1 cellular context compared by ENCODE assay signal in the genomic region with DNA sequence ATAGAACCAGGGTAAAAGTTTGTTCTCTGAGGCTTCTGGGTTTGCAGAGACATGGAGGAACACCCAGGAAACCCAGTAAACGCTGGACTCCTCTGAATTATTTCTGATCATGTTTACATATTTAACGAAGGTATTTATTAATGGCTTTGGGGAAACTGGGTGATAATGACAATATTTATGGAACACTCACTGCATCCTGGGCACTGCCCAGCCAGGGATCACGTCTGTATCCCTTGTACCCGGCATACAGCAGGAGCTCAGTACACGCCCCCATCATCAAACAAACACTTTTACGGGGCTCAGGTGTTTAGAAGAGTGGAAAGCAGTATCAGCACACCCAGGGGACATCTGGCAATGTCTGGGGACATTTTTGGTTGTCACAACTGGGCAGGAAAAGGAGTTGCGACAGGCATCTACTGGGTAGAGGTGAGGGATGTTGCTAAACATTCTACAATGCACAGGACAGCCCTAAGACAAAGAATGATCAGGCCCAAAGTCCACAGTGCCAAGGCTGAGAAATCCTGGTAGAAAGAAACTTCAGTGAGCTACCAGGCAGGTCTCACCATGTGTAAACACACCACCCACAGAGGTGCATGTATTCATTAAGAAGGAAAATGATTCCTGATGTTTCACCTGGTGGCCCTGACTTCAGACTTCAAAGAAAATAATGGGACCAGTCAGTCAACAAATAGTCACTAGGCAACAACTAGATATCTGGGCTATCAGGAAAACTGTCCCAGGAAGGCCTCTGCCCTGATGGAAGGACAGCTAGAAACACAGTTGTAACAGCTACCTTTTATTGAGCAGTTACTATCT.
TF ChIP-seq lines count a peak whose summit lies in the region.

No MANE protein-coding gene starts in this region.

TF ChIP-seq in HepG2, 621 proteins besides CTCF, POLR2A, EP300 and RAD21 (continued from another document and continues in another):
- TF ChIP-seq, protein P1, sequence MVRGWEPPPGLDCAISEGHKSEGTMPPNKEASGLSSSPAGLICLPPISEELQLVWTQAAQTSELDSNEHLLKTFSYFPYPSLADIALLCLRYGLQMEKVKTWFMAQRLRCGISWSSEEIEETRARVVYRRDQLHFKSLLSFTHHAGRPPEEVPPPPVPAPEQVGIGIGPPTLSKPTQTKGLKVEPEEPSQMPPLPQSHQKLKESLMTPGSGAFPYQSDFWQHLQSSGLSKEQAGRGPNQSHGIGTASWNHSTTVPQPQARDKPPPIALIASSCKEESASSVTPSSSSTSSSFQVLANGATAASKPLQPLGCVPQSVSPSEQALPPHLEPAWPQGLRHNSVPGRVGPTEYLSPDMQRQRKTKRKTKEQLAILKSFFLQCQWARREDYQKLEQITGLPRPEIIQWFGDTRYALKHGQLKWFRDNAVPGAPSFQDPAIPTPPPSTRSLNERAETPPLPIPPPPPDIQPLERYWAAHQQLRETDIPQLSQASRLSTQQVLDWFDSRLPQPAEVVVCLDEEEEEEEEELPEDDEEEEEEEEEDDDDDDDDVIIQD (CRISPR knock-in tag; IDR thresholded peaks at IDR 0.05; ENCODE audit: low read depth): no peak; the same call in 1 of the 2 replicates
- TF ChIP-seq RCOR2 (CRISPR knock-in tag; IDR thresholded peaks at IDR 0.05) (peak; percentile 88), ZNF3 (CRISPR knock-in tag; IDR thresholded peaks at IDR 0.05) (peak; percentile 64; the same call in 1 of the 2 replicates), ZNF816 (CRISPR knock-in tag; IDR thresholded peaks at IDR 0.05; ENCODE audit: borderline replicate concordance) (no peak), FOXK2 (IDR thresholded peaks at IDR 0.05) (peak; percentile 89; the same call in 1 of the 2 replicates), SRSF4 (IDR thresholded peaks at IDR 0.05; ENCODE audit: low read depth, low read length, poor library complexity, severe bottlenecking) (no peak), ZNF446 (CRISPR knock-in tag; IDR thresholded peaks at IDR 0.05) (no peak), JUNB (CRISPR knock-in tag; IDR thresholded peaks at IDR 0.05; ENCODE audit: borderline replicate concordance) (no peak), CHCHD3 (CRISPR knock-in tag; IDR thresholded peaks at IDR 0.05) (no peak), PHF20 (CRISPR knock-in tag; IDR thresholded peaks at IDR 0.05) (no peak), HIVEP1 (CRISPR knock-in tag; IDR thresholded peaks at IDR 0.05) (no peak), ATM (IDR thresholded peaks at IDR 0.05; ENCODE audit: borderline replicate concordance) (no peak), ZNF781 (CRISPR knock-in tag; IDR thresholded peaks at IDR 0.05; ENCODE audit: borderline replicate concordance, not compliant biosample characterization) (no peak), RBFOX2 (IDR thresholded peaks at IDR 0.05; ENCODE audit: low read depth, low read length) (no peak), ELF4 (CRISPR knock-in tag; IDR thresholded peaks at IDR 0.05; ENCODE audit: borderline replicate concordance) (no peak), ZNF441 (CRISPR knock-in tag; IDR thresholded peaks at IDR 0.05; ENCODE audit: borderline replicate concordance) (no peak), KDM3A (CRISPR knock-in tag; IDR thresholded peaks at IDR 0.05; ENCODE audit: low read depth) (no peak), BORCS8-MEF2B (CRISPR knock-in tag; IDR thresholded peaks at IDR 0.05) (0 out of 2 replicates have a peak, but pooled peaks have one; percentile 60), ZNF274 (CRISPR knock-in tag; IDR thresholded peaks at IDR 0.05) (no peak), ZSCAN31 (CRISPR knock-in tag; IDR thresholded peaks at IDR 0.05; ENCODE audit: low read depth) (peak; percentile 77; the same call in 1 of the 2 replicates), PITX1 (CRISPR knock-in tag; IDR thresholded peaks at IDR 0.05) (no peak), AGO2 (optimal IDR thresholded peaks at IDR 0.05; ENCODE audit: low read depth, low read length) (no peak), ZNF605 (CRISPR knock-in tag; IDR thresholded peaks at IDR 0.05) (peak; percentile 72), ZNF235 (CRISPR knock-in tag; IDR thresholded peaks at IDR 0.05; ENCODE audit: borderline replicate concordance) (no peak), MED8 (CRISPR knock-in tag; IDR thresholded peaks at IDR 0.05; ENCODE audit: insufficient replicate concordance) (no peak), CHD4 (IDR thresholded peaks at IDR 0.05; ENCODE audit: borderline replicate concordance, low read length) (peak; percentile 84)
- TF ChIP-seq, protein P2, sequence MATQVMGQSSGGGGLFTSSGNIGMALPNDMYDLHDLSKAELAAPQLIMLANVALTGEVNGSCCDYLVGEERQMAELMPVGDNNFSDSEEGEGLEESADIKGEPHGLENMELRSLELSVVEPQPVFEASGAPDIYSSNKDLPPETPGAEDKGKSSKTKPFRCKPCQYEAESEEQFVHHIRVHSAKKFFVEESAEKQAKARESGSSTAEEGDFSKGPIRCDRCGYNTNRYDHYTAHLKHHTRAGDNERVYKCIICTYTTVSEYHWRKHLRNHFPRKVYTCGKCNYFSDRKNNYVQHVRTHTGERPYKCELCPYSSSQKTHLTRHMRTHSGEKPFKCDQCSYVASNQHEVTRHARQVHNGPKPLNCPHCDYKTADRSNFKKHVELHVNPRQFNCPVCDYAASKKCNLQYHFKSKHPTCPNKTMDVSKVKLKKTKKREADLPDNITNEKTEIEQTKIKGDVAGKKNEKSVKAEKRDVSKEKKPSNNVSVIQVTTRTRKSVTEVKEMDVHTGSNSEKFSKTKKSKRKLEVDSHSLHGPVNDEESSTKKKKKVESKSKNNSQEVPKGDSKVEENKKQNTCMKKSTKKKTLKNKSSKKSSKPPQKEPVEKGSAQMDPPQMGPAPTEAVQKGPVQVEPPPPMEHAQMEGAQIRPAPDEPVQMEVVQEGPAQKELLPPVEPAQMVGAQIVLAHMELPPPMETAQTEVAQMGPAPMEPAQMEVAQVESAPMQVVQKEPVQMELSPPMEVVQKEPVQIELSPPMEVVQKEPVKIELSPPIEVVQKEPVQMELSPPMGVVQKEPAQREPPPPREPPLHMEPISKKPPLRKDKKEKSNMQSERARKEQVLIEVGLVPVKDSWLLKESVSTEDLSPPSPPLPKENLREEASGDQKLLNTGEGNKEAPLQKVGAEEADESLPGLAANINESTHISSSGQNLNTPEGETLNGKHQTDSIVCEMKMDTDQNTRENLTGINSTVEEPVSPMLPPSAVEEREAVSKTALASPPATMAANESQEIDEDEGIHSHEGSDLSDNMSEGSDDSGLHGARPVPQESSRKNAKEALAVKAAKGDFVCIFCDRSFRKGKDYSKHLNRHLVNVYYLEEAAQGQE (IDR thresholded peaks at IDR 0.05; ENCODE audit: borderline replicate concordance in 1 of 2, low read depth in 1 of 2, low read length in 2 of 2): peak in 1 of 2 experiments; percentile 22; a peak in 1 of 4 replicates
- TF ChIP-seq, protein P3, sequence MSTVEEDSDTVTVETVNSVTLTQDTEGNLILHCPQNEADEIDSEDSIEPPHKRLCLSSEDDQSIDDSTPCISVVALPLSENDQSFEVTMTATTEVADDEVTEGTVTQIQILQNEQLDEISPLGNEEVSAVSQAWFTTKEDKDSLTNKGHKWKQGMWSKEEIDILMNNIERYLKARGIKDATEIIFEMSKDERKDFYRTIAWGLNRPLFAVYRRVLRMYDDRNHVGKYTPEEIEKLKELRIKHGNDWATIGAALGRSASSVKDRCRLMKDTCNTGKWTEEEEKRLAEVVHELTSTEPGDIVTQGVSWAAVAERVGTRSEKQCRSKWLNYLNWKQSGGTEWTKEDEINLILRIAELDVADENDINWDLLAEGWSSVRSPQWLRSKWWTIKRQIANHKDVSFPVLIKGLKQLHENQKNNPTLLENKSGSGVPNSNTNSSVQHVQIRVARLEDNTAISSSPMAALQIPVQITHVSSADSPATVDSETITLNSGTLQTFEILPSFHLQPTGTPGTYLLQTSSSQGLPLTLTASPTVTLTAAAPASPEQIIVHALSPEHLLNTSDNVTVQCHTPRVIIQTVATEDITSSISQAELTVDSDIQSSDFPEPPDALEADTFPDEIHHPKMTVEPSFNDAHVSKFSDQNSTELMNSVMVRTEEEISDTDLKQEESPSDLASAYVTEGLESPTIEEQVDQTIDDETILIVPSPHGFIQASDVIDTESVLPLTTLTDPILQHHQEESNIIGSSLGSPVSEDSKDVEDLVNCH (CRISPR knock-in tag; IDR thresholded peaks at IDR 0.05): no peak
- TF ChIP-seq, protein P4, sequence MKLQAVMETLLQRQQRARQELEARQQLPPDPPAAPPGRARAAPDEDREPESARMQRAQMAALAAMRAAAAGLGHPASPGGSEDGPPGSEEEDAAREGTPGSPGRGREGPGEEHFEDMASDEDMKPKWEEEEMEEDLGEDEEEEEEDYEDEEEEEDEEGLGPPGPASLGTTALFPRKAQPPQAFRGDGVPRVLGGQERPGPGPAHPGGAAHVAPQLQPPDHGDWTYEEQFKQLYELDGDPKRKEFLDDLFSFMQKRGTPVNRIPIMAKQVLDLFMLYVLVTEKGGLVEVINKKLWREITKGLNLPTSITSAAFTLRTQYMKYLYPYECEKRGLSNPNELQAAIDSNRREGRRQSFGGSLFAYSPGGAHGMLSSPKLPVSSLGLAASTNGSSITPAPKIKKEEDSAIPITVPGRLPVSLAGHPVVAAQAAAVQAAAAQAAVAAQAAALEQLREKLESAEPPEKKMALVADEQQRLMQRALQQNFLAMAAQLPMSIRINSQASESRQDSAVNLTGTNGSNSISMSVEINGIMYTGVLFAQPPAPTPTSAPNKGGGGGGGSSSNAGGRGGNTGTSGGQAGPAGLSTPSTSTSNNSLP (IDR thresholded peaks at IDR 0.05; ENCODE audit: low read depth, low read length): peak; percentile 95
- TF ChIP-seq, protein P5, sequence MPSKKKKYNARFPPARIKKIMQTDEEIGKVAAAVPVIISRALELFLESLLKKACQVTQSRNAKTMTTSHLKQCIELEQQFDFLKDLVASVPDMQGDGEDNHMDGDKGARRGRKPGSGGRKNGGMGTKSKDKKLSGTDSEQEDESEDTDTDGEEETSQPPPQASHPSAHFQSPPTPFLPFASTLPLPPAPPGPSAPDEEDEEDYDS (CRISPR knock-in tag; IDR thresholded peaks at IDR 0.05): peak; percentile 28; the same call in 1 of the 2 replicates
- TF ChIP-seq, protein P6, sequence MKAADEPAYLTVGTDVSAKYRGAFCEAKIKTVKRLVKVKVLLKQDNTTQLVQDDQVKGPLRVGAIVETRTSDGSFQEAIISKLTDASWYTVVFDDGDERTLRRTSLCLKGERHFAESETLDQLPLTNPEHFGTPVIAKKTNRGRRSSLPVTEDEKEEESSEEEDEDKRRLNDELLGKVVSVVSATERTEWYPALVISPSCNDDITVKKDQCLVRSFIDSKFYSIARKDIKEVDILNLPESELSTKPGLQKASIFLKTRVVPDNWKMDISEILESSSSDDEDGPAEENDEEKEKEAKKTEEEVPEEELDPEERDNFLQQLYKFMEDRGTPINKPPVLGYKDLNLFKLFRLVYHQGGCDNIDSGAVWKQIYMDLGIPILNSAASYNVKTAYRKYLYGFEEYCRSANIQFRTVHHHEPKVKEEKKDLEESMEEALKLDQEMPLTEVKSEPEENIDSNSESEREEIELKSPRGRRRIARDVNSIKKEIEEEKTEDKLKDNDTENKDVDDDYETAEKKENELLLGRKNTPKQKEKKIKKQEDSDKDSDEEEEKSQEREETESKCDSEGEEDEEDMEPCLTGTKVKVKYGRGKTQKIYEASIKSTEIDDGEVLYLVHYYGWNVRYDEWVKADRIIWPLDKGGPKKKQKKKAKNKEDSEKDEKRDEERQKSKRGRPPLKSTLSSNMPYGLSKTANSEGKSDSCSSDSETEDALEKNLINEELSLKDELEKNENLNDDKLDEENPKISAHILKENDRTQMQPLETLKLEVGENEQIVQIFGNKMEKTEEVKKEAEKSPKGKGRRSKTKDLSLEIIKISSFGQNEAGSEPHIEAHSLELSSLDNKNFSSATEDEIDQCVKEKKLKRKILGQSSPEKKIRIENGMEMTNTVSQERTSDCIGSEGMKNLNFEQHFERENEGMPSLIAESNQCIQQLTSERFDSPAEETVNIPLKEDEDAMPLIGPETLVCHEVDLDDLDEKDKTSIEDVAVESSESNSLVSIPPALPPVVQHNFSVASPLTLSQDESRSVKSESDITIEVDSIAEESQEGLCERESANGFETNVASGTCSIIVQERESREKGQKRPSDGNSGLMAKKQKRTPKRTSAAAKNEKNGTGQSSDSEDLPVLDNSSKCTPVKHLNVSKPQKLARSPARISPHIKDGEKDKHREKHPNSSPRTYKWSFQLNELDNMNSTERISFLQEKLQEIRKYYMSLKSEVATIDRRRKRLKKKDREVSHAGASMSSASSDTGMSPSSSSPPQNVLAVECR (CRISPR knock-in tag; IDR thresholded peaks at IDR 0.05; ENCODE audit: borderline replicate concordance): peak; percentile 76; the same call in 1 of the 2 replicates
- TF ChIP-seq, protein P7, sequence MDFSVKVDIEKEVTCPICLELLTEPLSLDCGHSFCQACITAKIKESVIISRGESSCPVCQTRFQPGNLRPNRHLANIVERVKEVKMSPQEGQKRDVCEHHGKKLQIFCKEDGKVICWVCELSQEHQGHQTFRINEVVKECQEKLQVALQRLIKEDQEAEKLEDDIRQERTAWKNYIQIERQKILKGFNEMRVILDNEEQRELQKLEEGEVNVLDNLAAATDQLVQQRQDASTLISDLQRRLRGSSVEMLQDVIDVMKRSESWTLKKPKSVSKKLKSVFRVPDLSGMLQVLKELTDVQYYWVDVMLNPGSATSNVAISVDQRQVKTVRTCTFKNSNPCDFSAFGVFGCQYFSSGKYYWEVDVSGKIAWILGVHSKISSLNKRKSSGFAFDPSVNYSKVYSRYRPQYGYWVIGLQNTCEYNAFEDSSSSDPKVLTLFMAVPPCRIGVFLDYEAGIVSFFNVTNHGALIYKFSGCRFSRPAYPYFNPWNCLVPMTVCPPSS (IDR thresholded peaks at IDR 0.05): no peak
- TF ChIP-seq, protein P8, sequence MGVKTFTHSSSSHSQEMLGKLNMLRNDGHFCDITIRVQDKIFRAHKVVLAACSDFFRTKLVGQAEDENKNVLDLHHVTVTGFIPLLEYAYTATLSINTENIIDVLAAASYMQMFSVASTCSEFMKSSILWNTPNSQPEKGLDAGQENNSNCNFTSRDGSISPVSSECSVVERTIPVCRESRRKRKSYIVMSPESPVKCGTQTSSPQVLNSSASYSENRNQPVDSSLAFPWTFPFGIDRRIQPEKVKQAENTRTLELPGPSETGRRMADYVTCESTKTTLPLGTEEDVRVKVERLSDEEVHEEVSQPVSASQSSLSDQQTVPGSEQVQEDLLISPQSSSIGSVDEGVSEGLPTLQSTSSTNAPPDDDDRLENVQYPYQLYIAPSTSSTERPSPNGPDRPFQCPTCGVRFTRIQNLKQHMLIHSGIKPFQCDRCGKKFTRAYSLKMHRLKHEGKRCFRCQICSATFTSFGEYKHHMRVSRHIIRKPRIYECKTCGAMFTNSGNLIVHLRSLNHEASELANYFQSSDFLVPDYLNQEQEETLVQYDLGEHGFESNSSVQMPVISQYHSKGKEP (CRISPR knock-in tag; IDR thresholded peaks at IDR 0.05): no peak
- TF ChIP-seq, protein P9, sequence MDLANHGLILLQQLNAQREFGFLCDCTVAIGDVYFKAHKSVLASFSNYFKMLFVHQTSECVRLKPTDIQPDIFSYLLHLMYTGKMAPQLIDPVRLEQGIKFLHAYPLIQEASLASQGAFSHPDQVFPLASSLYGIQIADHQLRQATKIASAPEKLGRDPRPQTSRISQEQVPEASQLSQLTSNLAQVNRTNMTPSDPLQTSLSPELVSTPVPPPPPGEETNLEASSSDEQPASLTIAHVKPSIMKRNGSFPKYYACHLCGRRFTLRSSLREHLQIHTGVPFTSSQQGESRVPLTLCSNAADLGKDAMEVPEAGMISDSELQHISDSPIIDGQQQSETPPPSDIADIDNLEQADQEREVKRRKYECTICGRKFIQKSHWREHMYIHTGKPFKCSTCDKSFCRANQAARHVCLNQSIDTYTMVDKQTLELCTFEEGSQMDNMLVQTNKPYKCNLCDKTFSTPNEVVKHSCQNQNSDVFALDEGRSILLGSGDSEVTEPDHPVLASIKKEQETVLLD (CRISPR knock-in tag; IDR thresholded peaks at IDR 0.05; ENCODE audit: low read depth): no peak
- TF ChIP-seq, protein P10, sequence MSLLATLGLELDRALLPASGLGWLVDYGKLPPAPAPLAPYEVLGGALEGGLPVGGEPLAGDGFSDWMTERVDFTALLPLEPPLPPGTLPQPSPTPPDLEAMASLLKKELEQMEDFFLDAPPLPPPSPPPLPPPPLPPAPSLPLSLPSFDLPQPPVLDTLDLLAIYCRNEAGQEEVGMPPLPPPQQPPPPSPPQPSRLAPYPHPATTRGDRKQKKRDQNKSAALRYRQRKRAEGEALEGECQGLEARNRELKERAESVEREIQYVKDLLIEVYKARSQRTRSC (CRISPR knock-in tag; IDR thresholded peaks at IDR 0.05; ENCODE audit: low read depth): no peak
